8 cellular contexts compared by ENCODE assay signal in genomic region chr17:7403043-7403901, GRCh38. TPM values are rescaled to one million over a fixed set of nuclear protein-coding genes. Genes with fewer than 3 reads are reported as not detected.
DNase-seq lines count a peak whose midpoint lies in the region; ATAC-seq, FAIRE-seq and TF ChIP-seq lines count a peak whose summit lies in the region.

No MANE protein-coding gene starts in this region.

- CTCF ChIA-PET in Calu3 (lab: Charles Lee), result interaction anchor here (0.6 to 1.4 kb wide), 5 partner anchors 9 to 378 kb away, joined by 3 to 7 read pairs (median 4); partner anchors contain the start of gene PLSCR3

- ATAC-seq in GM21576 (IDR thresholded peaks at IDR 0.05; ENCODE audit: unreplicated experiment), result no peak
- no peak for ATAC-seq in HG02973 (IDR thresholded peaks at IDR 0.05; ENCODE audit: unreplicated experiment)

- H3K9ac ChIP-seq in HUES64 (ENCODE audit: low read depth, low read length), result peak overlapping the region; percentile 85

- H3K27me3 Mint-ChIP-seq in Calu3 (ENCODE audit: unreplicated experiment), result peaks cover 17% of the 10 kb centered on the region
- no peaks in the 10 kb centered on the region for H3K27me3 Mint-ChIP-seq in nephron progenitor cell (ENCODE audit: low read depth, poor library complexity)

- H3K36me3 ChIP-seq in HUES64 (ENCODE audit: insufficient read depth, low read length) (0 out of 2 replicates have a peak, but pooled peaks cover 2% of the 10 kb centered on the region), WERI-Rb-1 (0 out of 2 replicates have a peak, but pooled peaks cover 2% of the 10 kb centered on the region), esophagus squamous epithelium (peaks cover 0 to under 1% (median 0%) of the 10 kb centered on the region in 3 donors)

- H3K27ac Mint-ChIP-seq in Calu3 (ENCODE audit: unreplicated experiment) (no peak overlapping the region), nephron progenitor cell (peak overlapping the region; percentile 83)

- BruUV-seq in Calu3 (replicated peaks; lab: Mats Ljungman, UMichigan), result TSS peak; percentile 62

- H3K4me3 ChIP-seq in HUES64 (ENCODE audit: low read length), result peak overlapping the region; percentile 97
- H3K4me3 ChIP-seq in WERI-Rb-1 (ENCODE audit: low read depth, low read length), result peak overlapping the region; percentile 76
- H3K4me3 ChIP-seq in esophagus squamous epithelium, result peak overlapping the region; percentile 43 to 92 (median 74)

- peaks cover 39% of the 10 kb centered on the region for H3K36me3 Mint-ChIP-seq in Calu3 (ENCODE audit: insufficient read depth, unreplicated experiment)
- H3K36me3 Mint-ChIP-seq in nephron progenitor cell (ENCODE audit: low read depth), result peaks cover 15% of the 10 kb centered on the region

- intact Hi-C loops in Calu3 (cut with micrococcal nuclease; ENCODE audit: unreplicated experiment), result no loop called here
- intact Hi-C loops in esophagus squamous epithelium (cut with DNase I), result no loop called here

- H3K4me1 Mint-ChIP-seq in Calu3 (ENCODE audit: low read depth, unreplicated experiment), result peaks cover 9% of the 10 kb centered on the region
- peaks cover 47% of the 10 kb centered on the region for H3K4me1 Mint-ChIP-seq in nephron progenitor cell

- TF ChIP-seq CTCF in Calu3 (IDR thresholded peaks at IDR 0.05; ENCODE audit: unreplicated experiment) (no peak), WERI-Rb-1 (IDR thresholded peaks at IDR 0.05; ENCODE audit: low read depth, low read length) (no peak), esophagus squamous epithelium (IDR thresholded peaks at IDR 0.05) (no peak), nephron progenitor cell (IDR thresholded peaks at IDR 0.05) (no peak)

- no peak for FAIRE-seq in RCC 7860 (lab: Jason Lieb, UNC)

- no peaks in the 10 kb centered on the region for H3K9me3 ChIP-seq in HUES64 (ENCODE audit: insufficient read depth, low read depth, low read length)
- no peaks in the 10 kb centered on the region for H3K9me3 ChIP-seq in WERI-Rb-1 (ENCODE audit: severe bottlenecking)
- no peaks in the 10 kb centered on the region for H3K9me3 ChIP-seq in esophagus squamous epithelium

- H3K4me1 ChIP-seq in HUES64 (ENCODE audit: insufficient read depth, low read length), result peaks cover 11% of the 10 kb centered on the region
- peaks cover 13 to 42% (median 26%) of the 10 kb centered on the region in 3 donors for H3K4me1 ChIP-seq in esophagus squamous epithelium

- H3K9me3 Mint-ChIP-seq in Calu3 (ENCODE audit: low read depth, unreplicated experiment) (no peaks in the 10 kb centered on the region), nephron progenitor cell (no peaks in the 10 kb centered on the region)

- no peak for TF ChIP-seq POLR2A in esophagus squamous epithelium (IDR thresholded peaks at IDR 0.05)

- H3K4me3 Mint-ChIP-seq in Calu3 (ENCODE audit: low read depth, unreplicated experiment), result peak overlapping the region; percentile 76
- H3K4me3 Mint-ChIP-seq in nephron progenitor cell, result peak overlapping the region; percentile 83

- H3K27ac ChIP-seq in HUES64 (ENCODE audit: low read depth, low read length) (peak overlapping the region; percentile 96), WERI-Rb-1 (peak overlapping the region; percentile 85), esophagus squamous epithelium (peak overlapping the region; percentile 85 to 95 (median 92))

- 14% methylated on average over 25 of the region's 25 CpGs for WGBS in HUES64
- WGBS in esophagus squamous epithelium, 2 donors, result 8 to 29% methylated on average over 6 to 20 of the region's 25 CpGs

- no peak for DNase-seq in Calu3
- DNase-seq in WERI-Rb-1, result peak; percentile 73
- DNase-seq in esophagus squamous epithelium (lab: John Stamatoyannopoulos, UW), result no peak
- DNase-seq in nephron progenitor cell, result peak; percentile 75
- DNase-seq in RCC 7860 (ENCODE audit: low spot score), result no peak

- no peaks in the 10 kb centered on the region for H3K27me3 ChIP-seq in HUES64 (ENCODE audit: insufficient read depth, low read length)
- H3K27me3 ChIP-seq in WERI-Rb-1 (ENCODE audit: insufficient read depth, low read depth, severe bottlenecking), result no peaks in the 10 kb centered on the region
- peaks cover 0 to 10% (median 0%) of the 10 kb centered on the region in 4 donors for H3K27me3 ChIP-seq in esophagus squamous epithelium

RNA-seq across cellular contexts. Expression of gene TMEM256, which starts 0.6 kb away (rescaled TPM):
- total RNA-seq in Calu3 (2022), result 47.8 and 51.5 TPM in 2 replicates
- polyA plus RNA-seq in HUES64 (2013, experiment 1 of 2), result 103 TPM
- polyA plus RNA-seq in HUES64 (2013, experiment 2 of 2), result 129 TPM
- total RNA-seq in esophagus squamous epithelium, result 10 to 100 TPM; 27.9 to 88.0 (median 66.7) TPM

RNA-seq across cellular contexts. Expression of gene NLGN2, which starts 4.4 kb away (rescaled TPM):
- 13.9 and 14.6 TPM in 2 replicates for total RNA-seq in Calu3 (2022)
- 26.6 TPM for polyA plus RNA-seq in HUES64 (2013, experiment 1 of 2)
- 37.3 TPM for polyA plus RNA-seq in HUES64 (2013, experiment 2 of 2)
- 1 to 10 TPM; 1.4 to 5.3 (median 2.0) TPM for total RNA-seq in esophagus squamous epithelium

RNA-seq across cellular contexts. Expression of gene PLSCR3, which starts 8.9 kb away (rescaled TPM):
- total RNA-seq in Calu3 (2022), result 21.9 and 26.3 TPM in 2 replicates
- polyA plus RNA-seq in HUES64 (2013, experiment 1 of 2), result 24.8 TPM
- polyA plus RNA-seq in HUES64 (2013, experiment 2 of 2), result 30.1 TPM
- total RNA-seq in esophagus squamous epithelium, result 10 to 100 TPM; 18.6 to 33.5 (median 24.7) TPM

RNA-seq across cellular contexts. Expression of gene SPEM1, which starts 16.9 kb away (rescaled TPM):
- not detected in 2 replicates for total RNA-seq in Calu3 (2022)
- polyA plus RNA-seq in HUES64 (2013, experiment 1 of 2), result not detected
- polyA plus RNA-seq in HUES64 (2013, experiment 2 of 2), result not detected
- not detected for total RNA-seq in esophagus squamous epithelium

RNA-seq across cellular contexts. Expression of gene SPEM2, which starts 22.1 kb away (rescaled TPM):
- not detected in 2 replicates for total RNA-seq in Calu3 (2022)
- polyA plus RNA-seq in HUES64 (2013, experiment 1 of 2), result not detected
- not detected for polyA plus RNA-seq in HUES64 (2013, experiment 2 of 2)
- total RNA-seq in esophagus squamous epithelium, result not detected

Comparison
In these comparisons a context has a peak if more than half of its experiments do, and no peak if none do; other contexts are left out.
1. DNase-seq: peak in WERI-Rb-1 (single experiment) and nephron progenitor cell (single experiment); none in Calu3 (single experiment), esophagus squamous epithelium (single experiment) and RCC 7860 (single experiment).
2. Peak in every context shown above with its lines, with median percentiles within 50 percentile points of each other: H3K27ac ChIP-seq and H3K4me3 ChIP-seq.